In genomic region chr2:29013046-29013780, GRCh38 we compare ENCODE assay signal across 11 cellular contexts. TPM values are rescaled to one million over a fixed set of nuclear protein-coding genes. Genes with fewer than 3 reads are reported as not detected.
A peak's percentile ranks its signal among the peaks of the same experiment; 100 is the strongest.
DNase-seq lines count a peak whose midpoint lies in the region; ATAC-seq and TF ChIP-seq lines count a peak whose summit lies in the region.
"Had no signal": no experiment of that assay in that cellular context is flagged by ENCODE, and none has a peak within 500 bp of the region (broad histone marks: within the 10 kb centered on the region; RNA-seq: fewer than 3 reads in every experiment).

No MANE protein-coding gene starts in this region.

- peak overlapping the region in 1 of 2 donors; percentile 33 for H3K4me3 ChIP-seq in duodenal mucosa (ENCODE audit: low read depth in 1 of 2, low read length in 2 of 2)
- peak overlapping the region; percentile 52 for H3K4me3 ChIP-seq in psoas muscle
- H3K4me3 ChIP-seq in body of pancreas, result no peak overlapping the region
- H3K4me3 ChIP-seq: SK-N-MC had no signal

- H3K27ac Mint-ChIP-seq in activated naive CD4-positive, alpha-beta T cell treated with anti-CD3 and anti-CD28 coated beads for 36 hours, result no peak overlapping the region
- no peak overlapping the region for H3K27ac Mint-ChIP-seq in activated naive CD4-positive, alpha-beta T cell treated with anti-CD3 and anti-CD28 coated beads, Interleukin-2, amount 50 U/mL, for 72 hours

- in situ Hi-C loops in SK-MEL-5 (cut with HindIII; ENCODE audit: low pct_unique_long_range_greater_than_20kb, low sequenced_read_pairs), result no loop called here

- H3K9me3 Mint-ChIP-seq in activated naive CD4-positive, alpha-beta T cell treated with anti-CD3 and anti-CD28 coated beads for 36 hours, result no peaks in the 10 kb centered on the region
- H3K9me3 Mint-ChIP-seq in activated naive CD4-positive, alpha-beta T cell treated with anti-CD3 and anti-CD28 coated beads, Interleukin-2, amount 50 U/mL, for 72 hours, result no peaks in the 10 kb centered on the region

- CTCF ChIA-PET in activated naive CD4-positive, alpha-beta T cell treated with anti-CD3 and anti-CD28 coated beads for 36 hours (lab: Charles Lee), result interaction anchor here (0.9 to 1.6 kb wide), 5 partner anchors 13 to 113 kb away, joined by 3 to 4 read pairs (median 3); no protein-coding TSS in a partner anchor

- H3K9me3 ChIP-seq in duodenal mucosa (ENCODE audit: control insufficient read depth in 1 of 2, low read length in 2 of 2) (no peaks in the 10 kb centered on the region), psoas muscle (no peaks in the 10 kb centered on the region), body of pancreas (no peaks in the 10 kb centered on the region)

- peaks cover 33 to 47% of the 10 kb centered on the region in 2 donors for H3K4me1 ChIP-seq in duodenal mucosa (ENCODE audit: control insufficient read depth in 1 of 2, insufficient read depth in 2 of 2, low read length in 2 of 2)
- H3K4me1 ChIP-seq in psoas muscle, result peaks cover 62% of the 10 kb centered on the region
- H3K4me1 ChIP-seq in body of pancreas, result peaks cover 20% of the 10 kb centered on the region

- peaks cover 88% of the 10 kb centered on the region for H3K4me1 Mint-ChIP-seq in activated naive CD4-positive, alpha-beta T cell treated with anti-CD3 and anti-CD28 coated beads for 36 hours (ENCODE audit: low read depth)

- no peak for ATAC-seq in activated naive CD4-positive, alpha-beta T cell treated with anti-CD3 and anti-CD28 coated beads, Interleukin-2, amount 50 U/mL, for 72 hours
- ATAC-seq in psoas muscle, result peak; percentile 2 to 24 (median 3)
- ATAC-seq in body of pancreas, result no peak
- no peak for ATAC-seq in GM18909 (IDR thresholded peaks at IDR 0.05; ENCODE audit: poor library complexity, unreplicated experiment)

- H3K9ac ChIP-seq in duodenal mucosa (ENCODE audit: low read depth in 1 of 2, low read length in 2 of 2), result no peak overlapping the region

- no peaks in the 10 kb centered on the region for H3K27me3 ChIP-seq in duodenal mucosa (ENCODE audit: control insufficient read depth in 1 of 2, insufficient read depth in 2 of 2, low read length in 2 of 2)
- no peaks in the 10 kb centered on the region for H3K27me3 ChIP-seq in psoas muscle (ENCODE audit: insufficient read depth in 3 of 3, low read length in 2 of 3)
- no peaks in the 10 kb centered on the region for H3K27me3 ChIP-seq in body of pancreas

- H3K27me3 Mint-ChIP-seq in activated naive CD4-positive, alpha-beta T cell treated with anti-CD3 and anti-CD28 coated beads for 36 hours (ENCODE audit: low read depth), result no peaks in the 10 kb centered on the region

- H3K27ac ChIP-seq in duodenal mucosa (ENCODE audit: low read depth, low read length) (peak overlapping the region; percentile 34), psoas muscle (peak overlapping the region; percentile 87), body of pancreas (no peak overlapping the region)
- H3K27ac ChIP-seq: C4-2B, SK-N-MC had no signal

- H3K4me3 Mint-ChIP-seq in activated naive CD4-positive, alpha-beta T cell treated with anti-CD3 and anti-CD28 coated beads for 36 hours, result peak overlapping the region; percentile 80

- no peak for DNase-seq in activated naive CD4-positive, alpha-beta T cell treated with anti-CD3 and anti-CD28 coated beads for 36 hours
- DNase-seq in activated naive CD4-positive, alpha-beta T cell treated with anti-CD3 and anti-CD28 coated beads, Interleukin-2, amount 50 U/mL, for 72 hours (ENCODE audit: low spot score in 2 of 2), result no peak
- peak; percentile 26 for DNase-seq in SK-MEL-5 (ENCODE audit: low read depth, low spot score)
- DNase-seq in psoas muscle, result peak in 1 of 2 donors; percentile 75
- DNase-seq in body of pancreas, result no peak
- no peak for DNase-seq in epidermal melanocyte (ENCODE audit: insufficient read length, low spot score)
- DNase-seq: NCI-H2171 treated with DMSO at 0.1 percent for 48 hours had no signal

- WGBS in psoas muscle, 3 donors, result 38 to 55% (median 50%) methylated on average over 11 of the region's 11 CpGs
- WGBS in body of pancreas, 2 donors, result 69 to 75% methylated on average over 11 of the region's 11 CpGs

- H3K36me3 Mint-ChIP-seq in activated naive CD4-positive, alpha-beta T cell treated with anti-CD3 and anti-CD28 coated beads for 36 hours (ENCODE audit: low read depth), result no peaks in the 10 kb centered on the region
- no peaks in the 10 kb centered on the region for H3K36me3 Mint-ChIP-seq in activated naive CD4-positive, alpha-beta T cell treated with anti-CD3 and anti-CD28 coated beads, Interleukin-2, amount 50 U/mL, for 72 hours

- intact Hi-C loops in activated naive CD4-positive, alpha-beta T cell treated with anti-CD3 and anti-CD28 coated beads for 36 hours (cut with micrococcal nuclease), result loop anchor here (1.0 to 10.0 kb wide), 5 partner anchors 192 to 1132 kb away; partner anchors contain the start of gene YPEL5
- intact Hi-C loops in psoas muscle (cut with DNase I) (loop anchor here (2.0 to 10.0 kb wide), 5 partner anchors 54 to 446 kb away; partner anchors contain the start of gene CLIP4 (in 1 of the 2)), body of pancreas (cut with DNase I) (no loop called here)

- no peak for TF ChIP-seq POLR2A in body of pancreas (IDR thresholded peaks at IDR 0.05)

- TF ChIP-seq CTCF in psoas muscle (IDR thresholded peaks at IDR 0.05), result peak; percentile 18
- TF ChIP-seq CTCF in body of pancreas (IDR thresholded peaks at IDR 0.05), result no peak

- H3K36me3 ChIP-seq in duodenal mucosa (ENCODE audit: control insufficient read depth in 1 of 2, insufficient read depth in 2 of 2, low read length in 2 of 2) (no peaks in the 10 kb centered on the region), psoas muscle (ENCODE audit: insufficient read depth in 1 of 2, low read depth in 1 of 2) (no peaks in the 10 kb centered on the region), body of pancreas (replicated peaks in 1 of 2; ENCODE audit: insufficient read depth in 1 of 2, low read depth in 2 of 2) (no peaks in the 10 kb centered on the region)

RNA-seq across cellular contexts. Expression of gene TOGARAM2, which starts 32.1 kb away (rescaled TPM):
- 1 to 10 TPM; 1.2 to 2.0 TPM for total RNA-seq in activated naive CD4-positive, alpha-beta T cell treated with anti-CD3 and anti-CD28 coated beads for 36 hours
- 1 to 10 TPM in 1 of 2 donors, under 1 TPM in 1; 0.36 to 4.3 TPM for total RNA-seq in activated naive CD4-positive, alpha-beta T cell treated with anti-CD3 and anti-CD28 coated beads, Interleukin-2, amount 50 U/mL, for 72 hours
- under 0.01 TPM in 1 of 2 replicates, not detected in the other for total RNA-seq in SK-MEL-5 (2014; rRNA removed; shearing (Covaris generic))
- polyA plus RNA-seq in SK-MEL-5 (2015; cell fraction: cytosol; rRNA removed), result 0.15 TPM in 1 of 2 replicates, not detected in the other
- 0.02 TPM in 1 of 2 replicates, not detected in the other for polyA plus RNA-seq in SK-MEL-5 (2015; cell fraction: nucleus; rRNA removed)
- total RNA-seq in psoas muscle (10 to 100 TPM in 3 of 4 donors, 1 to 10 TPM in 1; 2.2 to 98.4 (median 22.5) TPM), body of pancreas (under 1 TPM in 1 of 2 donors, not detected in 1; 0.26 TPM)
- 10 to 100 TPM in 2 of 3 donors, 1 to 10 TPM in 1; 6.1 to 54.2 (median 30.4) TPM for polyA plus RNA-seq in psoas muscle

Comparison
In these comparisons a context has a peak if more than half of its experiments do, and no peak if none do; other contexts are left out.
1. ATAC-seq: peak in psoas muscle (4 of 4); none in activated naive CD4-positive, alpha-beta T cell treated with anti-CD3 and anti-CD28 coated beads, Interleukin-2, amount 50 U/mL, for 72 hours (0 of 2), body of pancreas (single experiment) and GM18909 (single experiment).
2. H3K27ac ChIP-seq: peak in duodenal mucosa (single experiment) and psoas muscle (single experiment); none in body of pancreas (0 of 4).